Comparison of ENCODE assay signal across 8 cellular contexts in the genomic region with DNA sequence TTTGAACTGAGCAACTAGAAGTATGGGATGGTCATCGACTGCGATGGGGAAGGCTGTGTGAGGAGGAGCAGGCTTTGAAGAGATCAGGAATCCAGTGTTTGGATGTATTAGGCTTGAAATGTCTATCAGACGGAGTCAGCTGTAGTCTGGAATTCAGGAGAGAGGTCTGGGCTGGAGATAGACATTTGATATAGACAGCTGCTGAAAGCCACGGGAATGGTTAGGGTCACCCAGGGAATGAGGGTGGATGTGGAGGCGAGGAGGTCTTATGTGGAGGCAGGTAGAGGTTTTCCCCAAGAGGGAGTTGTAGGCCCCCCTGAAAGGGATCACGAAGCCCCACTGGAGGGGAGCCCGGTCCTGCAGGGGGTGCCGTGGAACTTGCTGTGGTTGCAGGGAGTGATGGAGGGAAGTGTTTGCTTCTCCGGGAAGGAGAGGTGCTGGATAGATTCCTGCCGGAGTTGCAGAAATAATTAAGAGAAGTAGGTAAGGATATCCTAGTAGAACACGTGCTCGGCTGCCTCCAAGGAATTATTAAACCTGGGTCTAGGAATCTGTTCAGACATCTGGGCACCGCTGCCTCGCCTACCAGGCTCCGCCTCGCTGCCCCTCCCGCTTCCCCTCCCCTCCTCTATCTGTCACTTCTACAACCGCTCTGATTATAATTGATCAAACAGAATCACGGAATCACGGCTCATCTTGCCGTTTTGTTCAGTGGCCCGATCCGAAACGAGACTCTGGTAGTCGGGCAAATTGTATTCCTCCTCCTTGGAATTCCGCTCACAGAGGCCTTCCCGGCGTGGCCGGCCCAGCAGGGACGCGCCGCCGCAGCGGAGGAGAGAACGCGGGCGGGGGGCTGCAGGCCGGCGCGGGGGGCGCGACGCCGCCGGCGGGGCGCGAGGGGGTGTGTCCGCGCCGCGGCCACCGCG. TPM values are rescaled to one million over a fixed set of nuclear protein-coding genes. Genes with fewer than 3 reads are reported as not detected.
A peak's percentile ranks its signal among the peaks of the same experiment; 100 is the strongest.
DNase-seq lines count a peak whose midpoint lies in the region; ATAC-seq and TF ChIP-seq lines count a peak whose summit lies in the region.

No MANE protein-coding gene starts in this region.

- no peak overlapping the region for H3K27ac ChIP-seq in BLaER1 treated with 17β-estradiol and CSF1 and Interleukin-3, amounts not matched to agents 10 nM and 100 nM
- H3K27ac ChIP-seq in dorsolateral prefrontal cortex: peak overlapping the region in 13 of 59 donors; percentile 3 to 59 (median 31)
- no peak overlapping the region for H3K27ac ChIP-seq in osteoblast (ENCODE audit: low read depth, low read length)

- intact Hi-C loops in dorsolateral prefrontal cortex (cut with DNase I): loop anchor here (1.0 to 5.0 kb wide), 3 partner anchors 15 to 530 kb away; no protein-coding TSS in a partner anchor

- H3K9me3 ChIP-seq in BLaER1 treated with 17β-estradiol and CSF1 and Interleukin-3, amounts not matched to agents 10 nM and 100 nM (replicated peaks in 1 of 11): no peaks in the 10 kb centered on the region
- no peaks in the 10 kb centered on the region for H3K9me3 ChIP-seq in osteoblast (ENCODE audit: low read depth, low read length)

- DNase-seq in LNCaP clone FGC (ENCODE audit: low read depth): no peak
- DNase-seq in dorsolateral prefrontal cortex: peak in 1 of 10 donors; percentile 36
- peak; percentile 86 for DNase-seq in osteoblast (ENCODE audit: insufficient read length, low spot score, missing footprints)
- no peak for DNase-seq in GM19238 (ENCODE audit: insufficient read length, low spot score)

- no peak for ATAC-seq in HG03571 (IDR thresholded peaks at IDR 0.05; ENCODE audit: unreplicated experiment)
- no peak for ATAC-seq in HG03378 (IDR thresholded peaks at IDR 0.05; ENCODE audit: unreplicated experiment)
- no peak for ATAC-seq in HG02870 (IDR thresholded peaks at IDR 0.05; ENCODE audit: unreplicated experiment)

- peak overlapping the region; percentile 88 to 100 (median 99) for H3K4me2 ChIP-seq in BLaER1 treated with 17β-estradiol and CSF1 and Interleukin-3, amounts not matched to agents 10 nM and 100 nM
- H3K4me2 ChIP-seq in osteoblast (ENCODE audit: insufficient read depth, low read length): peak overlapping the region; percentile 84

- peak; percentile 21; the same call in 1 of the 2 replicates for TF ChIP-seq CTCF in LNCaP clone FGC (IDR thresholded peaks at IDR 0.05; ENCODE audit: control insufficient read depth, extremely low read depth, insufficient read depth)
- TF ChIP-seq CTCF in dorsolateral prefrontal cortex (IDR thresholded peaks at IDR 0.05 in 54 of 56, conservative IDR thresholded peaks at IDR 0.05 in 2 of 56; ENCODE audit: low read depth in 1 of 56, partially characterized antibody in 56 of 56): peak in 13 of 56 donors; percentile 7 to 32 (median 15)
- TF ChIP-seq CTCF in osteoblast (IDR thresholded peaks at IDR 0.05; ENCODE audit: extremely low read depth, low read depth, low read length): no peak

- H3K4me3 ChIP-seq in BLaER1 treated with 17β-estradiol and CSF1 and Interleukin-3, amounts not matched to agents 10 nM and 100 nM: peak overlapping the region; percentile 59 to 76 (median 68)
- H3K4me3 ChIP-seq in LNCaP clone FGC (ENCODE audit: low read depth, low read length) (0 out of 2 replicates have a peak overlapping the region, but pooled peaks have one; percentile 23), dorsolateral prefrontal cortex (peak overlapping the region; percentile 22 to 85 (median 57)), osteoblast (ENCODE audit: insufficient read depth, low read length) (peak overlapping the region; percentile 72)

- H2AFZ ChIP-seq in osteoblast (ENCODE audit: low read length): peak overlapping the region; percentile 82

- H4K20me1 ChIP-seq in BLaER1 treated with 17β-estradiol and CSF1 and Interleukin-3, amounts not matched to agents 10 nM and 100 nM: peaks cover 0 to 37% (median 10%) of the 10 kb centered on the region in 11 experiments; a peak in 13 of 22 replicates
- peaks cover 24% of the 10 kb centered on the region for H4K20me1 ChIP-seq in osteoblast (ENCODE audit: insufficient read depth, low read length)

- peaks cover 71 to 82% (median 80%) of the 10 kb centered on the region in 11 experiments for H3K27me3 ChIP-seq in BLaER1 treated with 17β-estradiol and CSF1 and Interleukin-3, amounts not matched to agents 10 nM and 100 nM
- H3K27me3 ChIP-seq in dorsolateral prefrontal cortex (peaks cover 0 to 3% (median 0%) of the 10 kb centered on the region in 45 donors), osteoblast (ENCODE audit: insufficient read depth, low read length) (no peaks in the 10 kb centered on the region)

- H3K9ac ChIP-seq in BLaER1 treated with 17β-estradiol and CSF1 and Interleukin-3, amounts not matched to agents 10 nM and 100 nM: peak overlapping the region in 8 of 11 experiments; percentile 8 to 63 (median 47); a peak in 8 of 22 replicates

- H3K4me1 ChIP-seq in BLaER1 treated with 17β-estradiol and CSF1 and Interleukin-3, amounts not matched to agents 10 nM and 100 nM: peaks cover 8 to 19% (median 13%) of the 10 kb centered on the region in 10 experiments; a peak in 18 of 20 replicates
- peaks cover 27% of the 10 kb centered on the region for H3K4me1 ChIP-seq in osteoblast (ENCODE audit: insufficient read depth, low read length)

- H3K36me3 ChIP-seq in BLaER1 treated with 17β-estradiol and CSF1 and Interleukin-3, amounts not matched to agents 10 nM and 100 nM: no peaks in the 10 kb centered on the region
- no peaks in the 10 kb centered on the region for H3K36me3 ChIP-seq in osteoblast (ENCODE audit: insufficient read depth, low read length)

- H3K79me2 ChIP-seq in osteoblast (ENCODE audit: insufficient read depth, low read length): peaks cover 35% of the 10 kb centered on the region

RNA-seq across cellular contexts. Expression of a gene that starts 0.8 kb away (rescaled TPM):
- total RNA-seq in dorsolateral prefrontal cortex: 100 to 1,000 TPM in 2 of 120 experiments, 10 to 100 TPM in 118; 25.8 to 103 (median 68.4) TPM
- 19.2 and 22.4 TPM in 2 replicates for total RNA-seq in osteoblast

RNA-seq across cellular contexts. Expression of a gene that starts 47.7 kb away (rescaled TPM):
- total RNA-seq in dorsolateral prefrontal cortex (10 to 100 TPM; 11.4 to 20.4 (median 14.9) TPM), osteoblast (13.0 and 15.3 TPM in 2 replicates)
